ENCODE assay signal across 26 cellular contexts in genomic region chr6:335572-335971, GRCh38. TPM values are rescaled to one million over a fixed set of nuclear protein-coding genes. Genes with fewer than 3 reads are reported as not detected.
DNase-seq lines count a peak whose midpoint lies in the region; ATAC-seq and TF ChIP-seq lines count a peak whose summit lies in the region.
"Had no signal": no experiment of that assay in that cellular context is flagged by ENCODE, and none has a peak within 500 bp of the region (broad histone marks: within the 10 kb centered on the region; RNA-seq: fewer than 3 reads in every experiment).

No MANE protein-coding gene starts in this region.

- peak overlapping the region; percentile 79 for H3K27ac Mint-ChIP-seq in activated CD8-positive, alpha-beta memory T cell treated with anti-CD3 and anti-CD28 coated beads, Interleukin-2, amount 10 ng/mL, durations not matched to agents 7 days and 5 days
- peak overlapping the region in 6 of 7 donors; percentile 91 to 98 (median 95) for H3K27ac Mint-ChIP-seq in CD14-positive monocyte
- H3K27ac Mint-ChIP-seq: nephron had no signal

- peaks cover 49% of the 10 kb centered on the region for H3K4me1 Mint-ChIP-seq in activated CD8-positive, alpha-beta memory T cell treated with anti-CD3 and anti-CD28 coated beads, Interleukin-2, amount 10 ng/mL, durations not matched to agents 7 days and 5 days
- peaks cover 64% of the 10 kb centered on the region for H3K4me1 Mint-ChIP-seq in CD14-positive monocyte

- H3K4me3 Mint-ChIP-seq in activated CD8-positive, alpha-beta memory T cell treated with anti-CD3 and anti-CD28 coated beads, Interleukin-2, amount 10 ng/mL, durations not matched to agents 7 days and 5 days: no peak overlapping the region
- H3K4me3 Mint-ChIP-seq in CD14-positive monocyte: no peak overlapping the region
- H3K4me3 Mint-ChIP-seq: nephron, T-helper 17 cell had no signal

- intact Hi-C loops in CD14-positive monocyte (cut with micrococcal nuclease) (loop anchor here in 1 of 2 donors (5.0 kb wide), 2 partner anchors 38 to 113 kb away; no protein-coding TSS in a partner anchor), posterior vena cava (cut with DNase I) (no loop called here)

- H3K9me3 Mint-ChIP-seq in activated CD8-positive, alpha-beta memory T cell treated with anti-CD3 and anti-CD28 coated beads, Interleukin-2, amount 10 ng/mL, durations not matched to agents 7 days and 5 days (ENCODE audit: low read depth): no peaks in the 10 kb centered on the region
- H3K9me3 Mint-ChIP-seq in CD14-positive monocyte: peaks cover 0 to 4% (median 0%) of the 10 kb centered on the region in 7 donors

- no peak for DNase-seq in activated CD8-positive, alpha-beta memory T cell treated with anti-CD3 and anti-CD28 coated beads, Interleukin-2, amount 10 ng/mL, durations not matched to agents 7 days and 5 days
- no peak for DNase-seq in activated CD8-positive, alpha-beta memory T cell treated with anti-CD3 and anti-CD28 coated beads for 24 hours
- DNase-seq in CD14-positive monocyte (ENCODE audit: low spot score) (no peak), globus pallidus (ENCODE audit: low spot score) (peak; percentile 35), posterior vena cava (ENCODE audit: low spot score) (peak; percentile 76), NOMO-1 (lab: John Stamatoyannopoulos, UW; ENCODE audit: unreplicated experiment in 2 of 2) (no peak), DMS 273 (lab: John Stamatoyannopoulos, UW; ENCODE audit: unreplicated experiment) (no peak), ACHN (no peak)
- DNase-seq: activated CD4-positive, alpha-beta T cell treated with anti-CD3 and anti-CD28 coated beads for 4 hours; activated naive CD4-positive, alpha-beta T cell treated with anti-CD3 and anti-CD28 coated beads, Interleukin-2, amount 50 U/mL, for 16 hours; BE2C; COR-L47; cortex of kidney; foreskin keratinocyte; heart right ventricle; Kasumi-1; NCI-H1436; NCI-H2081 treated with DMSO at 0.1 percent for 48 hours; NCI-H748 treated with DMSO at 0.1 percent for 48 hours; ovary; stimulated activated CD4-positive, alpha-beta T cell treated with anti-CD3 and anti-CD28 coated beads, Interleukin-12 subunit alpha, Interleukin-12 subunit beta, amount 100 ng/mL, for 4 hours; stimulated activated CD4-positive, alpha-beta T cell treated with anti-CD3 and anti-CD28 coated beads, Interleukin-4, amount 100 ng/mL, for 4 hours; stimulated activated naive CD4-positive, alpha-beta T cell; T-helper 17 cell had no signal

- CTCF ChIA-PET in activated CD8-positive, alpha-beta memory T cell treated with anti-CD3 and anti-CD28 coated beads, Interleukin-2, amount 10 ng/mL, durations not matched to agents 7 days and 5 days (lab: Charles Lee): no interaction called here

- H3K36me3 Mint-ChIP-seq in activated CD8-positive, alpha-beta memory T cell treated with anti-CD3 and anti-CD28 coated beads, Interleukin-2, amount 10 ng/mL, durations not matched to agents 7 days and 5 days: peaks cover 8% of the 10 kb centered on the region
- H3K36me3 Mint-ChIP-seq in CD14-positive monocyte: peaks cover 4 to 32% of the 10 kb centered on the region in 2 donors

- no peaks in the 10 kb centered on the region for H3K27me3 Mint-ChIP-seq in activated CD8-positive, alpha-beta memory T cell treated with anti-CD3 and anti-CD28 coated beads, Interleukin-2, amount 10 ng/mL, durations not matched to agents 7 days and 5 days
- peaks cover 1 to 3% (median 2%) of the 10 kb centered on the region in 3 donors for H3K27me3 Mint-ChIP-seq in CD14-positive monocyte (ENCODE audit: low read depth in 3 of 3)
- H3K27me3 Mint-ChIP-seq: T-helper 17 cell had no signal

- TF ChIP-seq CTCF in CD14-positive monocyte (IDR thresholded peaks at IDR 0.05): no peak

- in situ Hi-C loops in ACHN (cut with HindIII; ENCODE audit: low pct_ligation_motif_present, low pct_unique_long_range_greater_than_20kb, low sequenced_read_pairs): no loop called here

- ATAC-seq in activated CD8-positive, alpha-beta memory T cell treated with anti-CD3 and anti-CD28 coated beads, Interleukin-2, amount 10 ng/mL, durations not matched to agents 7 days and 5 days: no peak
- ATAC-seq: foreskin keratinocyte, T-helper 17 cell had no signal

RNA-seq across cellular contexts. Expression of gene DUSP22, which starts 43.3 kb away (rescaled TPM):
- 10 to 100 TPM; 38.1 to 47.8 TPM for total RNA-seq in activated CD8-positive, alpha-beta memory T cell treated with anti-CD3 and anti-CD28 coated beads, Interleukin-2, amount 10 ng/mL, durations not matched to agents 7 days and 5 days
- 100 to 1,000 TPM; 107 to 117 TPM for polyA plus RNA-seq in CD14-positive monocyte
- total RNA-seq in posterior vena cava: 10 to 100 TPM; 45.7 to 51.8 TPM

RNA-seq across cellular contexts. Expression of gene IRF4, which starts 56.0 kb away (rescaled TPM):
- total RNA-seq in activated CD8-positive, alpha-beta memory T cell treated with anti-CD3 and anti-CD28 coated beads, Interleukin-2, amount 10 ng/mL, durations not matched to agents 7 days and 5 days: 100 to 1,000 TPM; 184 to 254 TPM
- polyA plus RNA-seq in CD14-positive monocyte: 1 to 10 TPM; 3.0 to 6.4 TPM
- 1 to 10 TPM; 1.7 to 2.7 TPM for total RNA-seq in posterior vena cava
- total RNA-seq: cardiac muscle cell, foreskin keratinocyte had no signal
- polyA plus RNA-seq: cardiac muscle cell, foreskin keratinocyte had no signal

Comparison
In these comparisons a context has a peak if more than half of its experiments do, and no peak if none do; other contexts are left out.
1. DNase-seq: peak in globus pallidus (single experiment) and posterior vena cava (single experiment); none in activated CD8-positive, alpha-beta memory T cell treated with anti-CD3 and anti-CD28 coated beads, Interleukin-2, amount 10 ng/mL, durations not matched to agents 7 days and 5 days (single experiment), activated CD8-positive, alpha-beta memory T cell treated with anti-CD3 and anti-CD28 coated beads for 24 hours (single experiment), CD14-positive monocyte (single experiment), NOMO-1 (0 of 2), DMS 273 (single experiment) and ACHN (single experiment).
2. RNA of gene IRF4, which starts 56.0 kb away (total RNA-seq): 184 to 254 TPM in activated CD8-positive, alpha-beta memory T cell treated with anti-CD3 and anti-CD28 coated beads, Interleukin-2, amount 10 ng/mL, durations not matched to agents 7 days and 5 days; 1.7 to 2.7 TPM in posterior vena cava; every median in the first group is over 10 times any median in the second.